In the genomic region with DNA sequence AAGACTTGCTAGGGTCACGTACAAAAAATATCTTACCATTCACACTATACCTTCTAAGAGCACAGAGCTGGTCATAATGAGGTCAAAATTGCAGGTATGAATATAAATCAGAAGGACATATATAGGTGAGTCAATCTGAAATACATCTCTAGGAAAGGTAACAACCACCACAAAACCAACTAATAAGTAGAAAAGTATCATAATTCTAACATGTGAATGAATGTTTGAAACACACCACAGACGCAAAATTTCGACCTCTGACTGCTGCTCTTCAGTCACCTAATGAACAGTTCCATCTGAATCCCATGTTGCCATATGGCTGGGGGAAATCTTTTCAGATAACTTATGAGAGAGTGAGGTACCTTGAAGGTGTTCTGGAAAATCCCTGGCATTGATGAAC, we compare ENCODE assay signal across 16 cellular contexts. TPM values are rescaled to one million over a fixed set of nuclear protein-coding genes. Genes with fewer than 3 reads are reported as not detected.
DNase-seq lines count a peak whose midpoint lies in the region; ATAC-seq, FAIRE-seq and TF ChIP-seq lines count a peak whose summit lies in the region.
"Had no signal": no experiment of that assay in that cellular context is flagged by ENCODE, and none has a peak within 500 bp of the region (broad histone marks: within the 10 kb centered on the region; RNA-seq: fewer than 3 reads in every experiment).

No MANE protein-coding gene starts in this region.

- no peak overlapping the region for H2AK5ac ChIP-seq in mesenchymal stem cell (ENCODE audit: low read length, severe bottlenecking)

- 92 to 96% methylated on average over 3 of the region's 3 CpGs for WGBS in pancreas, 2 donors
- WGBS in mesenchymal stem cell = 100% methylated on average over 2 of the region's 3 CpGs

- H3K27ac ChIP-seq in pancreas = no peak overlapping the region
- no peak overlapping the region for H3K27ac ChIP-seq in mesenchymal stem cell (ENCODE audit: low read length, poor library complexity, severe bottlenecking)
- H3K27ac ChIP-seq: esophagus muscularis mucosa, KMS-11 had no signal

- no peak overlapping the region for H3K18ac ChIP-seq in mesenchymal stem cell (ENCODE audit: low read depth in 1 of 2, low read length in 2 of 2)

- H2BK15ac ChIP-seq in mesenchymal stem cell (ENCODE audit: low read depth, poor library complexity, severe bottlenecking) = no peak overlapping the region

- H3K79me1 ChIP-seq in mesenchymal stem cell (replicated peaks; ENCODE audit: low read length, poor library complexity, severe bottlenecking) = no peaks in the 10 kb centered on the region

- intact Hi-C loops in pancreas (cut with DNase I) = no loop called here

- peaks cover 46% of the 10 kb centered on the region for H3K36me3 Mint-ChIP-seq in activated naive CD4-positive, alpha-beta T cell treated with anti-CD3 and anti-CD28 coated beads, Interleukin-2, amount 10 ng/mL, durations not matched to agents 7 days and 5 days
- H3K36me3 Mint-ChIP-seq in T-helper 1 cell treated with Interleukin-12 subunit alpha and Interleukin-12 subunit beta and Interleukin-4 antibody, amounts not matched to agents 30 μg/mL and 1 μg/mL, for 36 hours (ENCODE audit: low read depth) = peaks cover 44% of the 10 kb centered on the region
- H3K36me3 Mint-ChIP-seq: mesothelial cell of epicardium had no signal

- peaks cover 43% of the 10 kb centered on the region for H3K4me1 Mint-ChIP-seq in activated naive CD4-positive, alpha-beta T cell treated with anti-CD3 and anti-CD28 coated beads, Interleukin-2, amount 10 ng/mL, durations not matched to agents 7 days and 5 days
- peaks cover 29% of the 10 kb centered on the region for H3K4me1 Mint-ChIP-seq in T-helper 1 cell treated with Interleukin-12 subunit alpha and Interleukin-12 subunit beta and Interleukin-4 antibody, amounts not matched to agents 30 μg/mL and 1 μg/mL, for 36 hours (ENCODE audit: low read depth)
- H3K4me1 Mint-ChIP-seq: mesothelial cell of epicardium had no signal

- no peak overlapping the region for H2AFZ ChIP-seq in mesenchymal stem cell (ENCODE audit: low read depth, low read length)

- no peak overlapping the region for H2BK12ac ChIP-seq in mesenchymal stem cell (ENCODE audit: low read length in 2 of 2)

- H3K4me3 Mint-ChIP-seq in activated naive CD4-positive, alpha-beta T cell treated with anti-CD3 and anti-CD28 coated beads, Interleukin-2, amount 10 ng/mL, durations not matched to agents 7 days and 5 days = no peak overlapping the region
- peak overlapping the region; percentile 72 for H3K4me3 Mint-ChIP-seq in T-helper 1 cell treated with Interleukin-12 subunit alpha and Interleukin-12 subunit beta and Interleukin-4 antibody, amounts not matched to agents 30 μg/mL and 1 μg/mL, for 36 hours
- H3K4me3 Mint-ChIP-seq: central memory CD8-positive, alpha-beta T cell; mesothelial cell of epicardium had no signal

- H3K36me3 ChIP-seq in pancreas (no peaks in the 10 kb centered on the region), mesenchymal stem cell (ENCODE audit: control insufficient read depth in 1 of 2, insufficient read depth in 2 of 2, low read depth in 1 of 2, low read length in 2 of 2) (no peaks in the 10 kb centered on the region)
- H3K36me3 ChIP-seq: esophagus muscularis mucosa had no signal

- no peak for DNase-seq in activated naive CD4-positive, alpha-beta T cell treated with anti-CD3 and anti-CD28 coated beads, Interleukin-2, amount 10 ng/mL, durations not matched to agents 7 days and 5 days
- DNase-seq in activated naive CD4-positive, alpha-beta T cell treated with Interleukin-2 at 50 U/mL for 16 hours = no peak
- no peak for DNase-seq in pancreas
- DNase-seq in effector CD4-positive, alpha-beta T cell = no peak
- DNase-seq in GOT3 (lab: John Stamatoyannopoulos, UW) = no peak
- DNase-seq in mesenchymal stem cell = no peak
- DNase-seq: NCI-H2107, OCI-M1 had no signal

- no peak overlapping the region for H3K9ac ChIP-seq in mesenchymal stem cell (ENCODE audit: low read length)
- H3K9ac ChIP-seq: KMS-11 had no signal

- H3K9me3 ChIP-seq in pancreas (no peaks in the 10 kb centered on the region), mesenchymal stem cell (ENCODE audit: control insufficient read depth, low read length) (no peaks in the 10 kb centered on the region)
- H3K9me3 ChIP-seq: esophagus muscularis mucosa had no signal

- H3K9me3 Mint-ChIP-seq in activated naive CD4-positive, alpha-beta T cell treated with anti-CD3 and anti-CD28 coated beads, Interleukin-2, amount 10 ng/mL, durations not matched to agents 7 days and 5 days = peaks cover 2% of the 10 kb centered on the region
- no peaks in the 10 kb centered on the region for H3K9me3 Mint-ChIP-seq in T-helper 1 cell treated with Interleukin-12 subunit alpha and Interleukin-12 subunit beta and Interleukin-4 antibody, amounts not matched to agents 30 μg/mL and 1 μg/mL, for 36 hours
- H3K9me3 Mint-ChIP-seq: central memory CD8-positive, alpha-beta T cell; mesothelial cell of epicardium had no signal

- H3K4me1 ChIP-seq in pancreas (peaks cover 0 to 8% (median 0%) of the 10 kb centered on the region in 3 donors), mesenchymal stem cell (ENCODE audit: control insufficient read depth, insufficient read depth, low read depth, low read length) (no peaks in the 10 kb centered on the region)
- H3K4me1 ChIP-seq: esophagus muscularis mucosa had no signal

- no peak overlapping the region for H4K8ac ChIP-seq in mesenchymal stem cell (ENCODE audit: low read length)

- H3K27ac Mint-ChIP-seq in activated naive CD4-positive, alpha-beta T cell treated with anti-CD3 and anti-CD28 coated beads, Interleukin-2, amount 10 ng/mL, durations not matched to agents 7 days and 5 days = peak overlapping the region; percentile 81
- peak overlapping the region; percentile 87 for H3K27ac Mint-ChIP-seq in T-helper 1 cell treated with Interleukin-12 subunit alpha and Interleukin-12 subunit beta and Interleukin-4 antibody, amounts not matched to agents 30 μg/mL and 1 μg/mL, for 36 hours
- H3K27ac Mint-ChIP-seq: mesothelial cell of epicardium had no signal

- H3K4ac ChIP-seq in mesenchymal stem cell (ENCODE audit: low read depth in 1 of 2, low read length in 2 of 2) = no peak overlapping the region

- H4K91ac ChIP-seq in mesenchymal stem cell (ENCODE audit: low read length) = no peak overlapping the region

- CTCF ChIA-PET in activated naive CD4-positive, alpha-beta T cell treated with anti-CD3 and anti-CD28 coated beads, Interleukin-2, amount 10 ng/mL, durations not matched to agents 7 days and 5 days (lab: Charles Lee) = interaction anchor here (0.9 to 1.3 kb wide), 3 partner anchors 10 to 120 kb away, joined by 3 read pairs; a partner anchor contains a TSS

- no peak overlapping the region for H3K4me2 ChIP-seq in mesenchymal stem cell (ENCODE audit: low read length, poor library complexity, severe bottlenecking)
- H3K4me2 ChIP-seq: KMS-11 had no signal

- ATAC-seq in HG02610 (IDR thresholded peaks at IDR 0.05; ENCODE audit: unreplicated experiment) (peak; percentile 77), pancreas (no peak)

- H3K23ac ChIP-seq in mesenchymal stem cell (ENCODE audit: low read length in 2 of 2) = no peak overlapping the region

- no peaks in the 10 kb centered on the region for H3K27me3 Mint-ChIP-seq in activated naive CD4-positive, alpha-beta T cell treated with anti-CD3 and anti-CD28 coated beads, Interleukin-2, amount 10 ng/mL, durations not matched to agents 7 days and 5 days
- no peaks in the 10 kb centered on the region for H3K27me3 Mint-ChIP-seq in T-helper 1 cell treated with Interleukin-12 subunit alpha and Interleukin-12 subunit beta and Interleukin-4 antibody, amounts not matched to agents 30 μg/mL and 1 μg/mL, for 36 hours (ENCODE audit: low read depth)

- no peak for FAIRE-seq in pancreas (lab: Jason Lieb, UNC)

- no peak overlapping the region for H3K14ac ChIP-seq in mesenchymal stem cell (ENCODE audit: low read length in 2 of 2)

- H2BK5ac ChIP-seq in mesenchymal stem cell (ENCODE audit: low read depth, low read length, poor library complexity, severe bottlenecking) = no peak overlapping the region

- H3K4me3 ChIP-seq in pancreas (no peak overlapping the region), mesenchymal stem cell (ENCODE audit: insufficient read depth in 1 of 2, low read depth in 1 of 2, low read length in 2 of 2) (no peak overlapping the region)
- H3K4me3 ChIP-seq: esophagus muscularis mucosa had no signal

- no peak overlapping the region for H2BK120ac ChIP-seq in mesenchymal stem cell (ENCODE audit: low read depth, low read length)

- no peak for TF ChIP-seq CTCF in pancreas (IDR thresholded peaks at IDR 0.05)

- H3K27me3 ChIP-seq in pancreas (no peaks in the 10 kb centered on the region), mesenchymal stem cell (ENCODE audit: control insufficient read depth in 1 of 2, insufficient read depth in 1 of 2, low read length in 2 of 2) (peaks cover 0 to 2% of the 10 kb centered on the region in 2 experiments)
- H3K27me3 ChIP-seq: esophagus muscularis mucosa had no signal

RNA-seq across cellular contexts. Expression of a gene that starts 22.1 kb away (rescaled TPM):
- total RNA-seq in pancreas = under 1 TPM in 2 of 6 donors, not detected in 4; 0.24 to 0.29 TPM
- polyA plus RNA-seq in pancreas = under 1 TPM; 0.21 to 0.27 TPM
- polyA plus RNA-seq in mesenchymal stem cell (2013, experiment 1 of 2) = not detected
- polyA plus RNA-seq in mesenchymal stem cell (2013, experiment 2 of 2) = not detected
- total RNA-seq: Daoy, mesothelial cell of epicardium, temporal lobe had no signal

RNA-seq across cellular contexts. Expression of a gene that starts 35.3 kb away (rescaled TPM):
- 10 to 100 TPM in 5 of 6 donors, 1 to 10 TPM in 1; 8.6 to 19.5 (median 14.3) TPM for total RNA-seq in pancreas
- 1 to 10 TPM; 5.9 to 7.6 TPM for polyA plus RNA-seq in pancreas
- 6.0 TPM for polyA plus RNA-seq in mesenchymal stem cell (2013, experiment 1 of 2)
- polyA plus RNA-seq in mesenchymal stem cell (2013, experiment 2 of 2) = 6.6 TPM
